ENCODE assay signal across 8 cellular contexts in genomic region chr6:168132531-168133184, GRCh38. TPM values are rescaled to one million over a fixed set of nuclear protein-coding genes. Genes with fewer than 3 reads are reported as not detected.
DNase-seq lines count a peak whose midpoint lies in the region; ATAC-seq and TF ChIP-seq lines count a peak whose summit lies in the region.

No MANE protein-coding gene starts in this region.

- DNase-seq in LHCN-M2 (ENCODE audit: low read depth) (peak; percentile 68), erythroblast (lab: John Stamatoyannopoulos, UW) (peak; percentile 43 to 49), mucosa of descending colon (peak in 2 of 3 donors; percentile 39 to 46), T-helper 17 cell (no peak), GM10266 (ENCODE audit: extremely low spot score) (no peak)

- peak; percentile 72 for TF ChIP-seq CTCF in 22Rv1 (IDR thresholded peaks at IDR 0.05)
- no peak for TF ChIP-seq CTCF in mucosa of descending colon (IDR thresholded peaks at IDR 0.05)
- TF ChIP-seq CTCF in GM10266 (IDR thresholded peaks at IDR 0.05; ENCODE audit: control insufficient read depth, insufficient read depth, low read depth, missing control alignments) = no peak

- no peak for TF ChIP-seq POLR2A in erythroblast (IDR thresholded peaks at IDR 0.05; ENCODE audit: low read length)

- no peak overlapping the region for H3K27ac ChIP-seq in 22Rv1

- H3K9me3 ChIP-seq in mucosa of descending colon = no peaks in the 10 kb centered on the region
- H3K9me3 ChIP-seq in T-helper 17 cell (ENCODE audit: control insufficient read depth, low read length, poor library complexity, severe bottlenecking) = no peaks in the 10 kb centered on the region

- no peak overlapping the region for H3K4me3 ChIP-seq in mucosa of descending colon

- intact Hi-C loops in mucosa of descending colon (cut with DNase I, micrococcal nuclease) = no loop called here

- H3K4me1 Mint-ChIP-seq in T-helper 17 cell = peaks cover 2% of the 10 kb centered on the region

- H3K4me1 ChIP-seq in mucosa of descending colon (ENCODE audit: low read depth) = no peaks in the 10 kb centered on the region

- ATAC-seq in mucosa of descending colon = peak; percentile 47
- ATAC-seq in T-helper 17 cell = no peak
- no peak for ATAC-seq in GM19463 (IDR thresholded peaks at IDR 0.05; ENCODE audit: unreplicated experiment)
- ATAC-seq in GM18868 (IDR thresholded peaks at IDR 0.05; ENCODE audit: unreplicated experiment) = no peak

- H3K36me3 ChIP-seq in mucosa of descending colon (ENCODE audit: low read depth) = no peaks in the 10 kb centered on the region

- H3K27ac Mint-ChIP-seq in T-helper 17 cell = no peak overlapping the region

- no peak overlapping the region for H3K4me3 Mint-ChIP-seq in T-helper 17 cell

- H3K27me3 Mint-ChIP-seq in T-helper 17 cell = peaks cover 38% of the 10 kb centered on the region

- peaks cover 5% of the 10 kb centered on the region for H3K36me3 Mint-ChIP-seq in T-helper 17 cell (ENCODE audit: low read depth)

RNA-seq across cellular contexts. Expression of gene FRMD1, which starts 53.6 kb away (rescaled TPM):
- not detected in 2 replicates for total RNA-seq in LHCN-M2 (2014; rRNA removed)
- polyA plus RNA-seq in LHCN-M2 (2012) = not detected
- 10 to 100 TPM; 14.3 to 57.5 (median 17.1) TPM for total RNA-seq in mucosa of descending colon
- total RNA-seq in T-helper 17 cell = not detected

Comparison
In these comparisons a context has a peak if more than half of its experiments do, and no peak if none do; other contexts are left out.
1. DNase-seq: peak in LHCN-M2 (single experiment), erythroblast (2 of 2) and mucosa of descending colon (2 of 3); none in T-helper 17 cell (0 of 3) and GM10266 (single experiment).
2. RNA of gene FRMD1, which starts 53.6 kb away (total RNA-seq): 14.3 to 57.5 TPM in mucosa of descending colon; not detected in LHCN-M2 and not detected in T-helper 17 cell; every median in the first group is over 10 times any median in the second.